8 cellular contexts compared by ENCODE assay signal in genomic region chr16:29613307-29614057, GRCh38. TPM values are rescaled to one million over a fixed set of nuclear protein-coding genes. Genes with fewer than 3 reads are reported as not detected.
DNase-seq lines count a peak whose midpoint lies in the region; ATAC-seq and TF ChIP-seq lines count a peak whose summit lies in the region.
"Not testable (repeated sequence)": the region's sequence is repeated elsewhere in the genome, so short reads cannot be mapped to it uniquely, and the experiment has no call there.

No MANE protein-coding gene starts in this region.

- H3K36me3 Mint-ChIP-seq in GM23338 (ENCODE audit: low read depth) = peaks cover 13% of the 10 kb centered on the region
- H3K36me3 Mint-ChIP-seq in activated T-helper 17 cell treated with anti-CD3 and anti-CD28 coated beads, Interleukin-2, amount 50 U/mL, for 72 hours (ENCODE audit: low read depth) = peaks cover 34% of the 10 kb centered on the region

- peak overlapping the region; percentile 91 for H3K4me3 Mint-ChIP-seq in GM23338
- peak overlapping the region; percentile 91 for H3K4me3 Mint-ChIP-seq in activated T-helper 17 cell treated with anti-CD3 and anti-CD28 coated beads, Interleukin-2, amount 50 U/mL, for 72 hours

- H3K79me2 ChIP-seq in GM23338 (replicated peaks; ENCODE audit: insufficient read depth) = peaks cover 44% of the 10 kb centered on the region

- peak overlapping the region; percentile 92 for H3K4me2 ChIP-seq in GM23338

- DNase-seq in Caki2 (ENCODE audit: low read depth) (peak; percentile 69), GM23338 (ENCODE audit: low spot score) (peak; percentile 96), MG63 (peak; percentile 89), SHP77 treated with DMSO at 0.1 percent for 48 hours (lab: John Stamatoyannopoulos, UW) (peak; percentile 42), fibroblast of gingiva (ENCODE audit: low read depth) (peak; percentile 76)
- DNase-seq in stimulated activated CD8-positive, alpha-beta memory T cell treated with anti-CD3 and anti-CD28 coated beads, Interleukin-4, amount 100 ng/mL, for 1 hour (ENCODE audit: low read depth in 2 of 2, low spot score in 1 of 2) = peak; percentile 86 to 88

- in situ Hi-C loops in Caki2 (cut with HindIII; ENCODE audit: low pct_unique_long_range_greater_than_20kb, low sequenced_read_pairs) = not testable (repeated sequence)

- not testable (repeated sequence) for H3K9me3 ChIP-seq in MG63; muscle layer of duodenum (ENCODE audit: control insufficient read depth in 1 of 2, low read length in 2 of 2)

- peak; percentile 36 for ATAC-seq in GM23338
- ATAC-seq in activated T-helper 17 cell treated with anti-CD3 and anti-CD28 coated beads, Interleukin-2, amount 50 U/mL, for 72 hours (replicated peaks) = peak; percentile 39

- H3F3A ChIP-seq in GM23338 (replicated peaks; ENCODE audit: low read depth) = not testable (repeated sequence)

- peaks cover 12% of the 10 kb centered on the region for H4K20me1 ChIP-seq in GM23338 (replicated peaks; ENCODE audit: insufficient read depth)

- H3K27me3 Mint-ChIP-seq in GM23338 (ENCODE audit: insufficient read depth, low read depth, poor library complexity) = peaks cover 12% of the 10 kb centered on the region
- not testable (repeated sequence) for H3K27me3 Mint-ChIP-seq in activated T-helper 17 cell treated with anti-CD3 and anti-CD28 coated beads, Interleukin-2, amount 50 U/mL, for 72 hours

- peaks cover 26% of the 10 kb centered on the region for H3K4me1 Mint-ChIP-seq in GM23338
- H3K4me1 Mint-ChIP-seq in activated T-helper 17 cell treated with anti-CD3 and anti-CD28 coated beads, Interleukin-2, amount 50 U/mL, for 72 hours = not testable (repeated sequence)

- H3K9me3 Mint-ChIP-seq in GM23338; activated T-helper 17 cell treated with anti-CD3 and anti-CD28 coated beads, Interleukin-2, amount 50 U/mL, for 72 hours: not testable (repeated sequence)

- H3K36me3 ChIP-seq in GM23338 (ENCODE audit: insufficient read depth); MG63; muscle layer of duodenum (ENCODE audit: control insufficient read depth in 1 of 2, insufficient read depth in 2 of 2, low read length in 2 of 2): not testable (repeated sequence)

- not testable (repeated sequence) for H3K27ac Mint-ChIP-seq in GM23338
- peak overlapping the region; percentile 86 for H3K27ac Mint-ChIP-seq in activated T-helper 17 cell treated with anti-CD3 and anti-CD28 coated beads, Interleukin-2, amount 50 U/mL, for 72 hours

- H3K27ac ChIP-seq in GM23338 (ENCODE audit: low read depth); muscle layer of duodenum (ENCODE audit: low read length): not testable (repeated sequence)

- H3K4me1 ChIP-seq in GM23338 (ENCODE audit: insufficient read depth); muscle layer of duodenum (ENCODE audit: control insufficient read depth in 1 of 2, insufficient read depth in 2 of 2, low read length in 2 of 2): not testable (repeated sequence)

- not testable (repeated sequence) for H3K9me2 ChIP-seq in GM23338 (ENCODE audit: insufficient read depth)

- H3K27me3 ChIP-seq in GM23338 (ENCODE audit: insufficient read depth); MG63; muscle layer of duodenum (ENCODE audit: low read depth, low read length): not testable (repeated sequence)

- not testable (repeated sequence) for TF ChIP-seq CTCF in GM23338 (conservative IDR thresholded peaks at IDR 0.05; ENCODE audit: low read depth in 2 of 2)

- H2AFZ ChIP-seq in GM23338 = not testable (repeated sequence)

- peak overlapping the region; percentile 90 for H3K4me3 ChIP-seq in GM23338
- H3K4me3 ChIP-seq in MG63 = peak overlapping the region; percentile 94
- peak overlapping the region; percentile 30 to 69 for H3K4me3 ChIP-seq in muscle layer of duodenum (ENCODE audit: low read depth in 1 of 2, low read length in 2 of 2)

TF ChIP-seq in GM23338, 12 proteins besides CTCF, POLR2A, EP300 and RAD21:
- peak; percentile 36; the same call in 1 of the 2 replicates for TF ChIP-seq CREB1 (CRISPR knock-in tag; IDR thresholded peaks at IDR 0.05; ENCODE audit: low read depth)
- peak; percentile 95 for TF ChIP-seq POLR2AphosphoS5 (IDR thresholded peaks at IDR 0.05; ENCODE audit: low read depth)

RNA-seq across cellular contexts. Expression of gene SPN, which starts 49.6 kb away (rescaled TPM):
- total RNA-seq in Caki2 (2014; rRNA removed; shearing (Covaris generic); ENCODE audit: low replicate concordance) = not detected in 2 replicates
- total RNA-seq in GM23338 (2014; rRNA removed; shearing (Covaris generic)) = 2.1 and 2.3 TPM in 2 replicates
- 0.52 and 0.82 TPM in 2 replicates for polyA plus RNA-seq in GM23338 (2016; fragmentation: Nextera tagmentation; extraction: Ambion mirVana)
- total RNA-seq in MG63 (2014; rRNA removed; shearing (Covaris generic); ENCODE audit: low replicate concordance) = not detected in 2 replicates
- total RNA-seq in activated T-helper 17 cell treated with anti-CD3 and anti-CD28 coated beads, Interleukin-2, amount 50 U/mL, for 72 hours = 100 to 1,000 TPM; 137 to 173 TPM

Comparison
In these comparisons a context has a peak if more than half of its experiments do, and no peak if none do; other contexts are left out.
1. DNase-seq: peak in every context shown above with its lines; median percentile 96 in GM23338; 89 in MG63; 87 in stimulated activated CD8-positive, alpha-beta memory T cell treated with anti-CD3 and anti-CD28 coated beads, Interleukin-4, amount 100 ng/mL, for 1 hour; 76 in fibroblast of gingiva; 69 in Caki2; 42 in SHP77 treated with DMSO at 0.1 percent for 48 hours.
2. RNA of gene SPN, which starts 49.6 kb away (total RNA-seq): 137 to 173 TPM in activated T-helper 17 cell treated with anti-CD3 and anti-CD28 coated beads, Interleukin-2, amount 50 U/mL, for 72 hours; 2.1 to 2.3 TPM in GM23338, not detected in Caki2 and not detected in MG63; every median in the first group is over 10 times any median in the second.
3. Peak in every context shown above with its lines, with median percentiles within 50 percentile points of each other: H3K4me3 ChIP-seq.